In genomic region chr16:8547756-8548155, GRCh38 we compare ENCODE assay signal across 24 cellular contexts. TPM values are rescaled to one million over a fixed set of nuclear protein-coding genes. Genes with fewer than 3 reads are reported as not detected.
A peak's percentile ranks its signal among the peaks of the same experiment; 100 is the strongest.
DNase-seq lines count a peak whose midpoint lies in the region; ATAC-seq, FAIRE-seq and TF ChIP-seq lines count a peak whose summit lies in the region.
"Had no signal": no experiment of that assay in that cellular context is flagged by ENCODE, and none has a peak within 500 bp of the region (broad histone marks: within the 10 kb centered on the region; RNA-seq: fewer than 3 reads in every experiment).

No MANE protein-coding gene starts in this region.

- H3K4me3 ChIP-seq in colonic mucosa (no peak overlapping the region), right lobe of liver (no peak overlapping the region), stomach (no peak overlapping the region), small intestine (ENCODE audit: low read depth in 1 of 2, low read length in 2 of 2) (no peak overlapping the region)
- H3K4me3 ChIP-seq: A549, HAP-1 had no signal

- intact Hi-C loops in colonic mucosa (cut with DNase I): no loop called here
- intact Hi-C loops in right lobe of liver (cut with DNase I): no loop called here
- intact Hi-C loops in stomach (cut with DNase I; ENCODE audit: low total_unique reads): no loop called here

- no peak for TF ChIP-seq POLR2A in right lobe of liver (IDR thresholded peaks at IDR 0.05)
- no peak for TF ChIP-seq POLR2A in stomach (IDR thresholded peaks at IDR 0.05)

- TF ChIP-seq EP300 in stomach (IDR thresholded peaks at IDR 0.05): no peak

- H3K36me3 ChIP-seq in colonic mucosa (no peaks in the 10 kb centered on the region), right lobe of liver (no peaks in the 10 kb centered on the region), stomach (no peaks in the 10 kb centered on the region), small intestine (ENCODE audit: control insufficient read depth in 2 of 2, insufficient read depth in 2 of 2, low read length in 2 of 2) (no peaks in the 10 kb centered on the region)
- H3K36me3 ChIP-seq: HAP-1 had no signal

- H3K27ac ChIP-seq in colonic mucosa: peak overlapping the region; percentile 22
- H3K27ac ChIP-seq in right lobe of liver: peak overlapping the region in 2 of 3 donors; percentile 48 to 50
- H3K27ac ChIP-seq in stomach: no peak overlapping the region
- peak overlapping the region in 1 of 2 donors; percentile 45 for H3K27ac ChIP-seq in small intestine (ENCODE audit: low read depth in 1 of 2, low read length in 1 of 2)
- H3K27ac ChIP-seq: A549 had no signal

- TF ChIP-seq CTCF in colonic mucosa (IDR thresholded peaks at IDR 0.05): no peak
- TF ChIP-seq CTCF in right lobe of liver (IDR thresholded peaks at IDR 0.05): no peak
- no peak for TF ChIP-seq CTCF in stomach (IDR thresholded peaks at IDR 0.05)

- H3K4me1 ChIP-seq in colonic mucosa (no peaks in the 10 kb centered on the region), right lobe of liver (peaks cover 0 to 38% (median 17%) of the 10 kb centered on the region in 4 donors), stomach (peaks cover 0 to 7% (median 0%) of the 10 kb centered on the region in 4 donors), small intestine (ENCODE audit: control insufficient read depth in 2 of 2, insufficient read depth in 1 of 2, low read depth in 1 of 2, low read length in 1 of 2) (peaks cover 2 to 3% of the 10 kb centered on the region in 2 donors)
- H3K4me1 ChIP-seq: A549, Caco-2, HAP-1 had no signal

- FAIRE-seq in small intestine (lab: Jason Lieb, UNC): no peak
- FAIRE-seq: A549, G401.6, GM12892, H54 had no signal

- H3K9me3 ChIP-seq in colonic mucosa (no peaks in the 10 kb centered on the region), right lobe of liver (no peaks in the 10 kb centered on the region), stomach (no peaks in the 10 kb centered on the region), small intestine (ENCODE audit: control insufficient read depth, low read depth) (no peaks in the 10 kb centered on the region)
- H3K9me3 ChIP-seq: A549, Caco-2, HAP-1 had no signal

- ATAC-seq in left lobe of liver (peak; percentile 34), right lobe of liver (peak in 1 of 4 donors; percentile 13), HG03095 (IDR thresholded peaks at IDR 0.05; ENCODE audit: unreplicated experiment) (no peak)
- ATAC-seq: A549 had no signal

- WGBS in right lobe of liver (ENCODE audit: insufficient coverage, low coverage, low lambda C conversion rate, missing lambda C conversion rate): 39% methylated on average over 5 of the region's 8 CpGs
- 64 to 82% (median 76%) methylated on average over 8 of the region's 8 CpGs for WGBS in stomach, 5 donors
- 24 to 54% (median 43%) methylated on average over 8 of the region's 8 CpGs for whole genome bisulfite sequencing in small intestine, 3 donors

- H3K9ac ChIP-seq in colonic mucosa (ENCODE audit: low read depth in 2 of 2, low read length in 2 of 2): peak overlapping the region in 1 of 2 donors; percentile 67

- H3K27me3 ChIP-seq in colonic mucosa (no peaks in the 10 kb centered on the region), right lobe of liver (no peaks in the 10 kb centered on the region), stomach (peaks cover 0 to 15% (median 0%) of the 10 kb centered on the region in 3 donors), small intestine (ENCODE audit: control insufficient read depth in 2 of 2, insufficient read depth in 2 of 2, low read length in 2 of 2) (peaks cover 0 to 4% of the 10 kb centered on the region in 2 donors)

- no peak for DNase-seq in colonic mucosa
- no peak for DNase-seq in left lobe of liver (ENCODE audit: low spot score)
- DNase-seq in right lobe of liver: peak in 1 of 3 donors; percentile 47
- peak; percentile 13 for DNase-seq in stomach
- DNase-seq in NCI-H446 (lab: John Stamatoyannopoulos, UW): no peak
- DNase-seq in iPS-NIHi7 (ENCODE audit: extremely low spot score): no peak
- DNase-seq in small intestine: no peak
- DNase-seq: 8988T; ACHN; AML-193; C1 segment of cervical spinal cord; Caco-2; CD4-positive, alpha-beta memory T cell; DMS153; DND-41; GOT3; HFFc6 had no signal

RNA-seq across cellular contexts. Expression of gene TMEM114, which starts 42.6 kb away (rescaled TPM):
- total RNA-seq in colonic mucosa (not detected), left lobe of liver (not detected), right lobe of liver (not detected), stomach (not detected)
- polyA plus RNA-seq in stomach (not detected), small intestine (not detected)
- total RNA-seq: Caco-2; CD4-positive, alpha-beta memory T cell; HFFc6 had no signal
- polyA plus RNA-seq: A549; BJ; CD4-positive, alpha-beta memory T cell had no signal

Comparison
In these comparisons a context has a peak if more than half of its experiments do, and no peak if none do; other contexts are left out.
1. H3K27ac ChIP-seq: peak in colonic mucosa (single experiment) and right lobe of liver (2 of 3); none in stomach (0 of 5).